ENCODE assay signal across 10 cellular contexts in genomic region chr20:32523613-32524218, GRCh38.
A peak's percentile ranks its signal among the peaks of the same experiment; 100 is the strongest.
DNase-seq lines count a peak whose midpoint lies in the region; ATAC-seq and TF ChIP-seq lines count a peak whose summit lies in the region.
"Had no signal": no experiment of that assay in that cellular context is flagged by ENCODE, and none has a peak within 500 bp of the region (broad histone marks: within the 10 kb centered on the region; RNA-seq: fewer than 3 reads in every experiment).

No MANE protein-coding gene starts in this region.

- peak overlapping the region; percentile 60 for H3K27ac ChIP-seq in vagina

- no peak for TF ChIP-seq CTCF in vagina (IDR thresholded peaks at IDR 0.05)

- DNase-seq in activated naive CD4-positive, alpha-beta T cell treated with anti-CD3 and anti-CD28 coated beads, Interleukin-2, amount 50 U/mL, for 72 hours (ENCODE audit: low spot score in 2 of 2), result no peak
- no peak for DNase-seq in activated CD4-positive, alpha-beta memory T cell treated with anti-CD3 and anti-CD28 coated beads, Interleukin-2, amount 10 ng/mL, durations not matched to agents 7 days and 5 days
- DNase-seq in islet precursor cell, result peak; percentile 49
- DNase-seq in vagina (ENCODE audit: extremely low spot score in 2 of 2), result no peak
- no peak for DNase-seq in HAP-1 (ENCODE audit: low spot score in 2 of 2)
- DNase-seq: NCI-H2227 treated with DMSO at 0.1 percent for 48 hours; stimulated activated CD4-positive, alpha-beta T cell treated with anti-CD3 and anti-CD28 coated beads, Interleukin-1b, Interleukin-23, amount 100 ng/mL, for 48 hours had no signal

- H3K27me3 Mint-ChIP-seq in activated naive CD4-positive, alpha-beta T cell treated with anti-CD3 and anti-CD28 coated beads, Interleukin-2, amount 50 U/mL, for 24 hours, result no peaks in the 10 kb centered on the region
- no peaks in the 10 kb centered on the region for H3K27me3 Mint-ChIP-seq in activated CD4-positive, alpha-beta memory T cell treated with anti-CD3 and anti-CD28 coated beads, Interleukin-2, amount 10 ng/mL, durations not matched to agents 7 days and 5 days

- H3K27ac Mint-ChIP-seq in activated naive CD4-positive, alpha-beta T cell treated with anti-CD3 and anti-CD28 coated beads, Interleukin-2, amount 50 U/mL, for 24 hours, result peak overlapping the region; percentile 35
- peak overlapping the region in 1 of 2 donors; percentile 28 for H3K27ac Mint-ChIP-seq in activated naive CD4-positive, alpha-beta T cell treated with anti-CD3 and anti-CD28 coated beads, Interleukin-2, amount 50 U/mL, for 72 hours
- H3K27ac Mint-ChIP-seq in activated CD4-positive, alpha-beta memory T cell treated with anti-CD3 and anti-CD28 coated beads, Interleukin-2, amount 10 ng/mL, durations not matched to agents 7 days and 5 days, result peak overlapping the region; percentile 49

- in situ Hi-C loops in HAP-1 (cut with MboI; ENCODE audit: low sequenced_read_pairs), result loop anchor here (10.0 kb wide), 1 partner anchor 261 kb away; no protein-coding TSS in a partner anchor

- H3K4me3 ChIP-seq in vagina, result no peak overlapping the region
- H3K4me3 ChIP-seq in HAP-1, result no peak overlapping the region

- peaks cover 78% of the 10 kb centered on the region for H3K4me1 Mint-ChIP-seq in activated naive CD4-positive, alpha-beta T cell treated with anti-CD3 and anti-CD28 coated beads, Interleukin-2, amount 50 U/mL, for 24 hours
- peaks cover 50% of the 10 kb centered on the region for H3K4me1 Mint-ChIP-seq in activated CD4-positive, alpha-beta memory T cell treated with anti-CD3 and anti-CD28 coated beads, Interleukin-2, amount 10 ng/mL, durations not matched to agents 7 days and 5 days

- H3K27me3 ChIP-seq in vagina (no peaks in the 10 kb centered on the region), HAP-1 (ENCODE audit: low read depth) (no peaks in the 10 kb centered on the region)

- H3K36me3 ChIP-seq in vagina (no peaks in the 10 kb centered on the region), HAP-1 (replicated peaks) (no peaks in the 10 kb centered on the region)

- H3K4me1 ChIP-seq in vagina (peaks cover 50% of the 10 kb centered on the region), HAP-1 (no peaks in the 10 kb centered on the region)

- peak overlapping the region; percentile 30 for H3K4me3 Mint-ChIP-seq in activated naive CD4-positive, alpha-beta T cell treated with anti-CD3 and anti-CD28 coated beads, Interleukin-2, amount 50 U/mL, for 24 hours
- no peak overlapping the region for H3K4me3 Mint-ChIP-seq in activated CD4-positive, alpha-beta memory T cell treated with anti-CD3 and anti-CD28 coated beads, Interleukin-2, amount 10 ng/mL, durations not matched to agents 7 days and 5 days

- no peaks in the 10 kb centered on the region for H3K9me3 Mint-ChIP-seq in activated naive CD4-positive, alpha-beta T cell treated with anti-CD3 and anti-CD28 coated beads, Interleukin-2, amount 50 U/mL, for 24 hours
- no peaks in the 10 kb centered on the region for H3K9me3 Mint-ChIP-seq in activated naive CD4-positive, alpha-beta T cell treated with anti-CD3 and anti-CD28 coated beads, Interleukin-2, amount 50 U/mL, for 72 hours
- H3K9me3 Mint-ChIP-seq in activated CD4-positive, alpha-beta memory T cell treated with anti-CD3 and anti-CD28 coated beads, Interleukin-2, amount 10 ng/mL, durations not matched to agents 7 days and 5 days, result no peaks in the 10 kb centered on the region

- no peaks in the 10 kb centered on the region for H3K9me3 ChIP-seq in vagina
- H3K9me3 ChIP-seq in HAP-1, result no peaks in the 10 kb centered on the region

- intact Hi-C loops in vagina (cut with DNase I), result loop anchor here (2.0 to 10.0 kb wide), 2 partner anchors 129 to 251 kb away; no protein-coding TSS in a partner anchor

- no peak for ATAC-seq in activated naive CD4-positive, alpha-beta T cell treated with anti-CD3 and anti-CD28 coated beads, Interleukin-2, amount 50 U/mL, for 72 hours
- no peak for ATAC-seq in GM21360 (IDR thresholded peaks at IDR 0.05; ENCODE audit: unreplicated experiment)
- ATAC-seq in HG03565 (IDR thresholded peaks at IDR 0.05; ENCODE audit: unreplicated experiment), result no peak

- TF ChIP-seq POLR2A in vagina (IDR thresholded peaks at IDR 0.05), result no peak

- H3K36me3 Mint-ChIP-seq in activated naive CD4-positive, alpha-beta T cell treated with anti-CD3 and anti-CD28 coated beads, Interleukin-2, amount 50 U/mL, for 24 hours, result no peaks in the 10 kb centered on the region
- peaks cover 0 to 14% of the 10 kb centered on the region in 2 donors for H3K36me3 Mint-ChIP-seq in activated naive CD4-positive, alpha-beta T cell treated with anti-CD3 and anti-CD28 coated beads, Interleukin-2, amount 50 U/mL, for 72 hours
- H3K36me3 Mint-ChIP-seq in activated CD4-positive, alpha-beta memory T cell treated with anti-CD3 and anti-CD28 coated beads, Interleukin-2, amount 10 ng/mL, durations not matched to agents 7 days and 5 days (ENCODE audit: low read depth), result peaks cover 30% of the 10 kb centered on the region

- CTCF ChIA-PET in activated CD4-positive, alpha-beta memory T cell treated with anti-CD3 and anti-CD28 coated beads, Interleukin-2, amount 10 ng/mL, durations not matched to agents 7 days and 5 days (lab: Charles Lee), result interaction anchor here (0.6 to 9.3 kb wide), 6 partner anchors 14 to 254 kb away, joined by 3 to 164 read pairs (median 15); no protein-coding TSS in a partner anchor

- POLR2A ChIA-PET in activated CD4-positive, alpha-beta memory T cell treated with anti-CD3 and anti-CD28 coated beads, Interleukin-2, amount 10 ng/mL, durations not matched to agents 7 days and 5 days (lab: Charles Lee), result interaction anchor here (1.7 to 11.6 kb wide), 3 partner anchors 13 to 128 kb away, joined by 3 to 204 read pairs (median 14); no protein-coding TSS in a partner anchor
